Comparison of ENCODE assay signal across 27 cellular contexts in the genomic region with DNA sequence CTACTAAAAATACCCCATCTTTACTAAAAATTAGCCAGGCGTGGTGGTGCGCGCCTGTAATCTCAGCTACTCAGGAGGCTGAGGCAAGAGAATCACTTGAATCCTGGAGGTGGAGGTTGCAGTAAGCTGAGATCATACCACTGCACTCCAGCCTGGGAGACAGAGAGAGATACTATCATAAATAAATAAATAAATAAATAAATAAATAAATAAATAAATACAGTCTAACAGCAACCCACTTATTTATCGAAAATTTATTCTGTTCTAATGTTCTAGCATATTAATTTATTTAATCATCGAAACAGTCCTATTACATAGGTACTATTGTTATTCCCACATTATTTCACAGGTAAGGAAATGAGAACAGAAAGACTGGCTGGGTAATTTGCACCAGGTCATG.
"Had no signal": no experiment of that assay in that cellular context is flagged by ENCODE, and none has a peak within 500 bp of the region (broad histone marks: within the 10 kb centered on the region; RNA-seq: fewer than 3 reads in every experiment).

No MANE protein-coding gene starts in this region.

- H3K9me3 ChIP-seq: testis, thyroid gland, upper lobe of right lung had no signal

- DNase-seq: stimulated activated CD4-positive, alpha-beta T cell treated with anti-CD3 and anti-CD28 coated beads, Interleukin-2, amount 100 ng/mL, for 48 hours; stimulated activated CD4-positive, alpha-beta T cell treated with anti-CD3 and anti-CD28 coated beads, Interleukin-4, amount 100 ng/mL, for 1 hour; stimulated activated CD4-positive, alpha-beta T cell treated with anti-CD3 and anti-CD28 coated beads, Interleukin-4, amount 100 ng/mL, for 24 hours; stimulated activated CD4-positive, alpha-beta T cell treated with anti-CD3 and anti-CD28 coated beads, Interleukin-4, amount 100 ng/mL, for 4 hours; stimulated activated CD8-positive, alpha-beta memory T cell treated with anti-CD3 and anti-CD28 coated beads, Interleukin-4, amount 100 ng/mL, for 48 hours; stimulated activated naive B cell treated with anti-CD40 and anti-IgM and Interleukin-4, amounts not matched to agents 10 μg/mL and 1 μg/mL and 100 μg/mL, for 72 hours; stimulated activated naive CD4-positive, alpha-beta T cell; stimulated activated naive CD4-positive, alpha-beta T cell treated with Interleukin-2 at 50 U/mL for 16 hours; stimulated activated naive CD8-positive, alpha-beta T cell treated with anti-CD3 and anti-CD28 coated beads, Interleukin-15, amount 100 ng/mL, for 72 hours; stimulated activated naive CD8-positive, alpha-beta T cell treated with anti-CD3 and anti-CD28 coated beads, Interleukin-15, Interleukin-2, amounts not matched to agents 100 U/mL and 50 U/mL, for 24 hours; stomach; substantia nigra; testis; thyroid gland; tibial artery; transverse colon; trophoblast cell; upper lobe of left lung; upper lobe of right lung; uterus had no signal

- FAIRE-seq: urothelium cell line had no signal

- H3K4me1 ChIP-seq: stomach, suprapubic skin, testis, thyroid gland, tibial artery, tibial nerve, transverse colon, upper lobe of left lung, upper lobe of right lung, uterus, vagina had no signal

- H3K36me3 ChIP-seq: upper lobe of right lung, uterus had no signal

- H3K27ac ChIP-seq: stomach, suprapubic skin, testis, thoracic aorta, thyroid gland, tibial artery, tibial nerve, transverse colon, upper lobe of left lung, upper lobe of right lung, uterus, vagina had no signal

- ATAC-seq: stimulated activated effector memory CD8-positive, alpha-beta T cell treated with anti-CD3 and anti-CD28 coated beads, Interleukin-12 subunit alpha, Interleukin-12 subunit beta, amount 100 ng/mL, for 72 hours; stimulated activated memory B cell treated with anti-CD40 and anti-IgM and Interleukin-4, amounts not matched to agents 10 μg/mL and 1 μg/mL and 100 μg/mL, for 72 hours; stimulated activated naive B cell treated with anti-CD40 and anti-IgM and Interleukin-4, amounts not matched to agents 10 μg/mL and 1 μg/mL and 100 μg/mL, for 72 hours; stimulated activated naive CD8-positive, alpha-beta T cell treated with anti-CD3 and anti-CD28 coated beads, Interleukin-15, amount 100 ng/mL, for 72 hours; stimulated activated naive CD8-positive, alpha-beta T cell treated with anti-CD3 and anti-CD28 coated beads, Interleukin-15, Interleukin-2, amounts not matched to agents 100 U/mL and 50 U/mL, for 24 hours; upper lobe of right lung had no signal

- H3K4me3 ChIP-seq: stomach, suprapubic skin, testis, thoracic aorta, thyroid gland, tibial artery, tibial nerve, transverse colon, upper lobe of left lung, upper lobe of right lung, uterus, vagina had no signal
